1 cellular context compared by ENCODE assay signal in the genomic region with DNA sequence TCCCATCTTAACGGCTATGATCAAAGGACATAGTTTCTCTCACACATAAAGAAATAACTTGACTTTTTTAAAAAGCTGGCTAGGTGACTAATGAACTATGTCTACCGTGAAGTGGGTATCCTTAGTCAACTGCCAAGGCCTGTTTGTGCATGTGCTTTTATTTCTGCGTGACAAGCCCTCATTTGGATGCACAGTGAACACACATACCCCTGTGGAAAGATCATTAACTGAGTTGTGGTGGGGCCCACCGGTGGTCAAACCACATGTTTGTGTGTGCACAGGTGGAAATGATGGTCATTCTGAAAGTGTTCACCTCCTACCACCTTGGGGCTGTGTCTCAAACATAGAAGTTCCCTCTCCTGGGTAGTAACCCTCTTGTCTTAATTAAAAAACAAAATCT.
TF ChIP-seq lines count a peak whose summit lies in the region.

No MANE protein-coding gene starts in this region.

TF ChIP-seq in GM12878, 131 proteins besides CTCF, POLR2A, EP300 and RAD21 (continued from another document):
- peak; percentile 23 for TF ChIP-seq MEF2B (IDR thresholded peaks at IDR 0.05; ENCODE audit: partially characterized antibody, poor library complexity, severe bottlenecking)
- TF ChIP-seq NR2F1 (conservative IDR thresholded peaks at IDR 0.05): 0 out of 2 replicates have a peak, but pooled peaks have one; percentile 34
- peak; percentile 52 to 60; a peak in 3 of 4 replicates for TF ChIP-seq BHLHE40 (IDR thresholded peaks at IDR 0.05; ENCODE audit: borderline replicate concordance in 1 of 2, low read depth in 2 of 2, low read length in 1 of 2)
- TF ChIP-seq, protein P1, sequence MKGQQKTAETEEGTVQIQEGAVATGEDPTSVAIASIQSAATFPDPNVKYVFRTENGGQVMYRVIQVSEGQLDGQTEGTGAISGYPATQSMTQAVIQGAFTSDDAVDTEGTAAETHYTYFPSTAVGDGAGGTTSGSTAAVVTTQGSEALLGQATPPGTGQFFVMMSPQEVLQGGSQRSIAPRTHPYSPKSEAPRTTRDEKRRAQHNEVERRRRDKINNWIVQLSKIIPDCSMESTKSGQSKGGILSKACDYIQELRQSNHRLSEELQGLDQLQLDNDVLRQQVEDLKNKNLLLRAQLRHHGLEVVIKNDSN (IDR thresholded peaks at IDR 0.05; ENCODE audit: borderline replicate concordance, extremely low read length, insufficient read depth, low read depth, low read length): no peak
- TF ChIP-seq ATF7 (IDR thresholded peaks at IDR 0.05; ENCODE audit: low read depth): peak; percentile 44; the same call in 1 of the 2 replicates
- TF ChIP-seq NR2C2 (IDR thresholded peaks at IDR 0.05; ENCODE audit: borderline replicate concordance, control insufficient read depth, insufficient read length, low read depth): no peak
- TF ChIP-seq, protein P2, sequence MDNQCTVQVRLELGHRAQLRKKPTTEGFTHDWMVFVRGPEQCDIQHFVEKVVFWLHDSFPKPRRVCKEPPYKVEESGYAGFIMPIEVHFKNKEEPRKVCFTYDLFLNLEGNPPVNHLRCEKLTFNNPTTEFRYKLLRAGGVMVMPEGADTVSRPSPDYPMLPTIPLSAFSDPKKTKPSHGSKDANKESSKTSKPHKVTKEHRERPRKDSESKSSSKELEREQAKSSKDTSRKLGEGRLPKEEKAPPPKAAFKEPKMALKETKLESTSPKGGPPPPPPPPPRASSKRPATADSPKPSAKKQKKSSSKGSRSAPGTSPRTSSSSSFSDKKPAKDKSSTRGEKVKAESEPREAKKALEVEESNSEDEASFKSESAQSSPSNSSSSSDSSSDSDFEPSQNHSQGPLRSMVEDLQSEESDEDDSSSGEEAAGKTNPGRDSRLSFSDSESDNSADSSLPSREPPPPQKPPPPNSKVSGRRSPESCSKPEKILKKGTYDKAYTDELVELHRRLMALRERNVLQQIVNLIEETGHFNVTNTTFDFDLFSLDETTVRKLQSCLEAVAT (IDR thresholded peaks at IDR 0.05): peak; percentile 65; the same call in 1 of the 2 replicates
- TF ChIP-seq BMI1 (IDR thresholded peaks at IDR 0.05; ENCODE audit: borderline replicate concordance): peak; percentile 53; the same call in 1 of the 2 replicates
